Comparison of ENCODE assay signal across 37 cellular contexts in genomic region chr1:74223453-74223852, GRCh38. TPM values are rescaled to one million over a fixed set of nuclear protein-coding genes. Genes with fewer than 3 reads are reported as not detected.
"Had no signal": no experiment of that assay in that cellular context is flagged by ENCODE, and none has a peak within 500 bp of the region (broad histone marks: within the 10 kb centered on the region; RNA-seq: fewer than 3 reads in every experiment).

No MANE protein-coding gene starts in this region.

- H3K4me3 ChIP-seq: MG63 had no signal

- DNase-seq: Karpas-422, Kasumi-1, MG63, MM.1S, MV-4-11, NCI-H1048, NCI-H1092, NCI-H1092 treated with DMSO at 0.1 percent for 48 hours, NCI-H1105, NCI-H1105 treated with DMSO at 0.1 percent for 48 hours, NCI-H1417, NCI-H1417 treated with DMSO at 0.1 percent for 48 hours, NCI-H1436, NCI-H1436 treated with DMSO at 0.1 percent for 48 hours, NCI-H146, NCI-H1694, NCI-H1694 treated with DMSO at 0.1 percent for 48 hours, NCI-H187, NCI-H187 treated with DMSO at 0.1 percent for 48 hours, NCI-H1930, NCI-H2029, NCI-H2029 treated with DMSO at 0.1 percent for 48 hours, NCI-H2081, NCI-H2081 treated with DMSO at 0.1 percent for 48 hours, NCI-H2107, NCI-H2171, NCI-H2171 treated with DMSO at 0.1 percent for 48 hours, NCI-H2227 treated with DMSO at 0.1 percent for 48 hours, NCI-H226, NCI-H345, NCI-H446, NCI-H446 treated with DMSO at 0.1 percent for 48 hours, NCI-H510A, NCI-H510A treated with DMSO at 0.1 percent for 48 hours had no signal

- H3K9me3 ChIP-seq: MG63 had no signal

- H3K27me3 ChIP-seq: MG63 had no signal

- H3K36me3 ChIP-seq: MG63 had no signal

RNA-seq across cellular contexts. Expression of gene TNNI3K, which starts 11.7 kb away (rescaled TPM):
- total RNA-seq: LHCN-M2, M059J, MCF 10A had no signal
